ENCODE assay signal across 2 cellular contexts in genomic region chr10:99297033-99297432, GRCh38.
TF ChIP-seq lines count a peak whose summit lies in the region.

No MANE protein-coding gene starts in this region.

TF ChIP-seq in GM23338, 12 proteins besides CTCF, POLR2A, EP300 and RAD21 (continued from another document):
- TF ChIP-seq, protein P1, sequence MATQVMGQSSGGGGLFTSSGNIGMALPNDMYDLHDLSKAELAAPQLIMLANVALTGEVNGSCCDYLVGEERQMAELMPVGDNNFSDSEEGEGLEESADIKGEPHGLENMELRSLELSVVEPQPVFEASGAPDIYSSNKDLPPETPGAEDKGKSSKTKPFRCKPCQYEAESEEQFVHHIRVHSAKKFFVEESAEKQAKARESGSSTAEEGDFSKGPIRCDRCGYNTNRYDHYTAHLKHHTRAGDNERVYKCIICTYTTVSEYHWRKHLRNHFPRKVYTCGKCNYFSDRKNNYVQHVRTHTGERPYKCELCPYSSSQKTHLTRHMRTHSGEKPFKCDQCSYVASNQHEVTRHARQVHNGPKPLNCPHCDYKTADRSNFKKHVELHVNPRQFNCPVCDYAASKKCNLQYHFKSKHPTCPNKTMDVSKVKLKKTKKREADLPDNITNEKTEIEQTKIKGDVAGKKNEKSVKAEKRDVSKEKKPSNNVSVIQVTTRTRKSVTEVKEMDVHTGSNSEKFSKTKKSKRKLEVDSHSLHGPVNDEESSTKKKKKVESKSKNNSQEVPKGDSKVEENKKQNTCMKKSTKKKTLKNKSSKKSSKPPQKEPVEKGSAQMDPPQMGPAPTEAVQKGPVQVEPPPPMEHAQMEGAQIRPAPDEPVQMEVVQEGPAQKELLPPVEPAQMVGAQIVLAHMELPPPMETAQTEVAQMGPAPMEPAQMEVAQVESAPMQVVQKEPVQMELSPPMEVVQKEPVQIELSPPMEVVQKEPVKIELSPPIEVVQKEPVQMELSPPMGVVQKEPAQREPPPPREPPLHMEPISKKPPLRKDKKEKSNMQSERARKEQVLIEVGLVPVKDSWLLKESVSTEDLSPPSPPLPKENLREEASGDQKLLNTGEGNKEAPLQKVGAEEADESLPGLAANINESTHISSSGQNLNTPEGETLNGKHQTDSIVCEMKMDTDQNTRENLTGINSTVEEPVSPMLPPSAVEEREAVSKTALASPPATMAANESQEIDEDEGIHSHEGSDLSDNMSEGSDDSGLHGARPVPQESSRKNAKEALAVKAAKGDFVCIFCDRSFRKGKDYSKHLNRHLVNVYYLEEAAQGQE (IDR thresholded peaks at IDR 0.05; ENCODE audit: unreplicated experiment), result no peak
- TF ChIP-seq ZNF462 (CRISPR knock-in tag; IDR thresholded peaks at IDR 0.05) (no peak), EZH2phosphoT487 (IDR thresholded peaks at IDR 0.05; ENCODE audit: unreplicated experiment) (no peak), ZNF114 (CRISPR knock-in tag; IDR thresholded peaks at IDR 0.05) (no peak), CREB1 (CRISPR knock-in tag; IDR thresholded peaks at IDR 0.05; ENCODE audit: low read depth) (no peak), POLR2AphosphoS5 (IDR thresholded peaks at IDR 0.05; ENCODE audit: low read depth) (no peak), JUNB (IDR thresholded peaks at IDR 0.05; ENCODE audit: unreplicated experiment) (no peak)

TF ChIP-seq in SK-N-SH treated with all-trans-retinoic acid at 6 μM for 48 hours, 23 proteins besides CTCF, POLR2A, EP300 and RAD21 (continued from another document):
- TF ChIP-seq GLIS3 (CRISPR knock-in tag; IDR thresholded peaks at IDR 0.05) (no peak), ZFP30 (CRISPR knock-in tag; IDR thresholded peaks at IDR 0.05) (no peak), ISL1 (CRISPR knock-in tag; IDR thresholded peaks at IDR 0.05) (no peak), ZNF8 (CRISPR knock-in tag; IDR thresholded peaks at IDR 0.05) (no peak), CSRNP3 (CRISPR knock-in tag; IDR thresholded peaks at IDR 0.05) (no peak), BACH2 (CRISPR knock-in tag; IDR thresholded peaks at IDR 0.05; ENCODE audit: borderline replicate concordance) (no peak), ZC3H10 (CRISPR knock-in tag; IDR thresholded peaks at IDR 0.05) (no peak), OSR1 (CRISPR knock-in tag; IDR thresholded peaks at IDR 0.05) (no peak), ZFP3 (CRISPR knock-in tag; IDR thresholded peaks at IDR 0.05) (no peak), ZNF70 (CRISPR knock-in tag; IDR thresholded peaks at IDR 0.05) (no peak), ZNF565 (CRISPR knock-in tag; conservative IDR thresholded peaks at IDR 0.05; ENCODE audit: low read depth) (no peak), RARB (CRISPR knock-in tag; IDR thresholded peaks at IDR 0.05) (no peak)
- TF ChIP-seq, protein P2, sequence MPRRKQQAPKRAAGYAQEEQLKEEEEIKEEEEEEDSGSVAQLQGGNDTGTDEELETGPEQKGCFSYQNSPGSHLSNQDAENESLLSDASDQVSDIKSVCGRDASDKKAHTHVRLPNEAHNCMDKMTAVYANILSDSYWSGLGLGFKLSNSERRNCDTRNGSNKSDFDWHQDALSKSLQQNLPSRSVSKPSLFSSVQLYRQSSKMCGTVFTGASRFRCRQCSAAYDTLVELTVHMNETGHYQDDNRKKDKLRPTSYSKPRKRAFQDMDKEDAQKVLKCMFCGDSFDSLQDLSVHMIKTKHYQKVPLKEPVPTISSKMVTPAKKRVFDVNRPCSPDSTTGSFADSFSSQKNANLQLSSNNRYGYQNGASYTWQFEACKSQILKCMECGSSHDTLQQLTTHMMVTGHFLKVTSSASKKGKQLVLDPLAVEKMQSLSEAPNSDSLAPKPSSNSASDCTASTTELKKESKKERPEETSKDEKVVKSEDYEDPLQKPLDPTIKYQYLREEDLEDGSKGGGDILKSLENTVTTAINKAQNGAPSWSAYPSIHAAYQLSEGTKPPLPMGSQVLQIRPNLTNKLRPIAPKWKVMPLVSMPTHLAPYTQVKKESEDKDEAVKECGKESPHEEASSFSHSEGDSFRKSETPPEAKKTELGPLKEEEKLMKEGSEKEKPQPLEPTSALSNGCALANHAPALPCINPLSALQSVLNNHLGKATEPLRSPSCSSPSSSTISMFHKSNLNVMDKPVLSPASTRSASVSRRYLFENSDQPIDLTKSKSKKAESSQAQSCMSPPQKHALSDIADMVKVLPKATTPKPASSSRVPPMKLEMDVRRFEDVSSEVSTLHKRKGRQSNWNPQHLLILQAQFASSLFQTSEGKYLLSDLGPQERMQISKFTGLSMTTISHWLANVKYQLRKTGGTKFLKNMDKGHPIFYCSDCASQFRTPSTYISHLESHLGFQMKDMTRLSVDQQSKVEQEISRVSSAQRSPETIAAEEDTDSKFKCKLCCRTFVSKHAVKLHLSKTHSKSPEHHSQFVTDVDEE (CRISPR knock-in tag; IDR thresholded peaks at IDR 0.05), result no peak
